Comparison of ENCODE assay signal across 10 cellular contexts in the genomic region with DNA sequence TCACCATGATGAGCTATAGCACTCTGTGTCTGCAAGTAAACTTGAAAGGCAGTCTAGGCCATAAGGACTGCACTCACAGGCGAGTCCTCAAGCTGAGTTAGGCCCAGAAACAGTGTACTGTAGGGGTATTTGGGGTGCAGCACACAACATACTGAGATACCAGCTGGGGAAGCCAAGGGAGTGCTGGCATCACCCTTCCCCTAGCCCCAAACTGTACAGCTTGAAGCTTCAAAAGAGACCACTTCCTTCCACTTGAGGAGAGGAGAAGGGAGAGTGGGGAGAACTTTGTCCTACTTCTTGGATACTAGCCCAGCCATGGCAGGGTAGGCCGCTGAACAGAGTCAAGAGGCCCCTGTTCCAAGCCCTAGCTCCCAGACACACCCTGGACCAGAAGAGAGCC. TPM values are rescaled to one million over a fixed set of nuclear protein-coding genes. Genes with fewer than 3 reads are reported as not detected.
"Had no signal": no experiment of that assay in that cellular context is flagged by ENCODE, and none has a peak within 500 bp of the region (broad histone marks: within the 10 kb centered on the region; RNA-seq: fewer than 3 reads in every experiment).

No MANE protein-coding gene starts in this region.

- H3K4me1 Mint-ChIP-seq: IgD-negative memory B cell had no signal

- ATAC-seq: HCT116, HepG2, K562 had no signal

- H3K4me1 ChIP-seq: HAP-1 had no signal

- H3K4me3 ChIP-seq: GM23248, HAP-1, K562 had no signal

- H3K9me3 ChIP-seq: HAP-1 had no signal

- H3K36me3 ChIP-seq: HAP-1 had no signal

- H3K4me3 Mint-ChIP-seq: HFFc6, IgD-negative memory B cell had no signal

- H3K27ac Mint-ChIP-seq: HFFc6, IgD-negative memory B cell had no signal

- DNase-seq: GM23248, GOT3, HFFc6, KG1 had no signal

- H3K27ac ChIP-seq: GM23248, HL-60 had no signal

RNA-seq across cellular contexts. Expression of a gene that starts 24.2 kb away (rescaled TPM):
- polyA plus RNA-seq: K562 had no signal
